Comparison of ENCODE assay signal across 11 cellular contexts in the genomic region with DNA sequence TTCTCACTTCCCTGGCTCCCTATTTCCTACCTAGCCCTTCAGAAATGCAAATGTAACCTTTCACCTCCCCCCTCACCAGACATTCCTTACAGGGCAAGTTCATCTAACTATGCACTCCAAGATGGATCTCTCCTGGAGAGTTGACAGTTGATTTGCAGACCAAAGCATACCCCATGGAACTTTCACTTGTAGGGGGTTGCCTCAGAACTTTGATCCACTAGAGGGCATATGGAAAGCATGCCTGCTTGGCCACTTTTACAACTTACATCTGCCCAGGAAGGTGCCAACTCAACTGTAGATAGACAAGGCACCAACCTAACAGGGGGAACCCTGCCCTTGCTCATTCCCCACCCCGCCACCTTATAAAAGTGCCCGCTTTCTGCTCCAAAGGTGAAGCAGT.
DNase-seq lines count a peak whose midpoint lies in the region; ATAC-seq and TF ChIP-seq lines count a peak whose summit lies in the region.
"Had no signal": no experiment of that assay in that cellular context is flagged by ENCODE, and none has a peak within 500 bp of the region (broad histone marks: within the 10 kb centered on the region; RNA-seq: fewer than 3 reads in every experiment).

No MANE protein-coding gene starts in this region.

- H3K4me3 Mint-ChIP-seq in activated CD4-positive, alpha-beta T cell treated with anti-CD3 and anti-CD28 coated beads, Interleukin-2, amount 10 ng/mL, durations not matched to agents 7 days and 5 days, result no peak overlapping the region

- H3K9me3 Mint-ChIP-seq in activated CD4-positive, alpha-beta T cell treated with anti-CD3 and anti-CD28 coated beads, Interleukin-2, amount 10 ng/mL, durations not matched to agents 7 days and 5 days, result no peaks in the 10 kb centered on the region

- H3K27me3 ChIP-seq in Peyer's patch, result no peaks in the 10 kb centered on the region
- H3K27me3 ChIP-seq: SJCRH30, transverse colon had no signal

- no peaks in the 10 kb centered on the region for H3K4me1 Mint-ChIP-seq in activated CD4-positive, alpha-beta T cell treated with anti-CD3 and anti-CD28 coated beads, Interleukin-2, amount 10 ng/mL, durations not matched to agents 7 days and 5 days

- no peaks in the 10 kb centered on the region for H3K9me3 ChIP-seq in Peyer's patch
- H3K9me3 ChIP-seq: transverse colon had no signal

- no peak overlapping the region for H3K27ac ChIP-seq in Peyer's patch
- H3K27ac ChIP-seq: SJCRH30, transverse colon had no signal

- H3K4me1 ChIP-seq in Peyer's patch, result no peaks in the 10 kb centered on the region
- H3K4me1 ChIP-seq: SJCRH30, transverse colon had no signal

- CTCF ChIA-PET in activated CD4-positive, alpha-beta T cell treated with anti-CD3 and anti-CD28 coated beads, Interleukin-2, amount 10 ng/mL, durations not matched to agents 7 days and 5 days (lab: Charles Lee), result no interaction called here

- POLR2A ChIA-PET in activated CD4-positive, alpha-beta T cell treated with anti-CD3 and anti-CD28 coated beads, Interleukin-2, amount 10 ng/mL, durations not matched to agents 7 days and 5 days (lab: Charles Lee), result no interaction called here

- TF ChIP-seq CTCF in cardiac fibroblast (IDR thresholded peaks at IDR 0.05; ENCODE audit: low read depth, low read length), result peak; percentile 42
- TF ChIP-seq CTCF in Peyer's patch (IDR thresholded peaks at IDR 0.05), result no peak

- no peak overlapping the region for H3K27ac Mint-ChIP-seq in activated CD4-positive, alpha-beta T cell treated with anti-CD3 and anti-CD28 coated beads, Interleukin-2, amount 10 ng/mL, durations not matched to agents 7 days and 5 days

- DNase-seq in ELF-1 (ENCODE audit: low read depth, low spot score), result peak; percentile 46
- peak; percentile 13 for DNase-seq in NAMALWA (ENCODE audit: low spot score)
- DNase-seq in cardiac fibroblast (ENCODE audit: low read depth in 2 of 2), result peak; percentile 39 to 52
- peak; percentile 31 for DNase-seq in myocyte (ENCODE audit: low read depth)
- no peak for DNase-seq in Peyer's patch
- no peak for DNase-seq in activated CD4-positive, alpha-beta T cell treated with anti-CD3 and anti-CD28 coated beads, Interleukin-2, amount 10 ng/mL, durations not matched to agents 7 days and 5 days
- DNase-seq: HCEC 1CT, SJCRH30, transverse colon had no signal

- H3K36me3 ChIP-seq in Peyer's patch, result no peaks in the 10 kb centered on the region
- H3K36me3 ChIP-seq: SJCRH30, transverse colon had no signal

- peaks cover 30% of the 10 kb centered on the region for H3K27me3 Mint-ChIP-seq in activated CD4-positive, alpha-beta T cell treated with anti-CD3 and anti-CD28 coated beads, Interleukin-2, amount 10 ng/mL, durations not matched to agents 7 days and 5 days

- H3K36me3 Mint-ChIP-seq in activated CD4-positive, alpha-beta T cell treated with anti-CD3 and anti-CD28 coated beads, Interleukin-2, amount 10 ng/mL, durations not matched to agents 7 days and 5 days (ENCODE audit: low read depth), result no peaks in the 10 kb centered on the region

- TF ChIP-seq POLR2A in Peyer's patch (IDR thresholded peaks at IDR 0.05), result no peak

- no peak for ATAC-seq in HG02678 (IDR thresholded peaks at IDR 0.05; ENCODE audit: unreplicated experiment)
- ATAC-seq in GM21529 (IDR thresholded peaks at IDR 0.05; ENCODE audit: unreplicated experiment), result no peak

- H3K4me3 ChIP-seq in cardiac fibroblast (replicated peaks in 1 of 2; ENCODE audit: low read depth in 2 of 2, low read length in 2 of 2), result no peak overlapping the region
- no peak overlapping the region for H3K4me3 ChIP-seq in Peyer's patch
- H3K4me3 ChIP-seq: SJCRH30, transverse colon had no signal

Comparison
In these comparisons a context has a peak if more than half of its experiments do, and no peak if none do; other contexts are left out.
1. DNase-seq: peak in ELF-1 (single experiment), NAMALWA (single experiment), cardiac fibroblast (2 of 2) and myocyte (single experiment); none in Peyer's patch (0 of 3) and activated CD4-positive, alpha-beta T cell treated with anti-CD3 and anti-CD28 coated beads, Interleukin-2, amount 10 ng/mL, durations not matched to agents 7 days and 5 days (single experiment).